ENCODE assay signal across 21 cellular contexts in the genomic region with DNA sequence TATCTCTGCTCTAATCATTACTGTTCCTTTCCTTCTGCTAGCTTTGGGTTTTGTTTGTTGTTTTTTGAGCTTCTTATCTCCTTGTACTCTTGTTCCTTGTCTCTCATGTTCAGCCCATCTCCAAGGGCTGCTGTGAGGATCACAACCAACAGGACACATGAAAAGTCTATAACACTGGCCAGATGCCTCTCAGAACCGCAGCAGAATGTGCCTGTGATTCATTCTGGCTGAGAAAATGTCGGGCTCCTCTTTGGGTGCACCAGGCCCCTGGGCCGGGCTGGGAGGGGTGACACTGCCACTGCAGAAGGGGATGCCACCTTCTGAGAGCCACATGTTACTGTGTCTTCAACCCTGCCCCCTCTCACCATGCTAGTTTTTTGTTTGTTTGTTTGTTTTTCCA. TPM values are rescaled to one million over a fixed set of nuclear protein-coding genes. Genes with fewer than 3 reads are reported as not detected.
A peak's percentile ranks its signal among the peaks of the same experiment; 100 is the strongest.
DNase-seq lines count a peak whose midpoint lies in the region; ATAC-seq, FAIRE-seq and TF ChIP-seq lines count a peak whose summit lies in the region.
"Had no signal": no experiment of that assay in that cellular context is flagged by ENCODE, and none has a peak within 500 bp of the region (broad histone marks: within the 10 kb centered on the region; RNA-seq: fewer than 3 reads in every experiment).

No MANE protein-coding gene starts in this region.

- no peak overlapping the region for H3K9ac ChIP-seq in BLaER1 treated with 17β-estradiol and CSF1 and Interleukin-3, amounts not matched to agents 10 nM and 100 nM

- no peaks in the 10 kb centered on the region for H3K36me3 ChIP-seq in BLaER1 treated with 17β-estradiol and CSF1 and Interleukin-3, amounts not matched to agents 10 nM and 100 nM
- H3K36me3 ChIP-seq in osteoblast (ENCODE audit: insufficient read depth, low read length): no peaks in the 10 kb centered on the region

- H4K20me1 ChIP-seq in BLaER1 treated with 17β-estradiol and CSF1 and Interleukin-3, amounts not matched to agents 10 nM and 100 nM: 0 out of 22 replicates have a peak, but pooled peaks cover 0 to 7% (median 0%) of the 10 kb centered on the region in 11 experiments
- H4K20me1 ChIP-seq in osteoblast (ENCODE audit: insufficient read depth, low read length): no peaks in the 10 kb centered on the region

- H3K79me2 ChIP-seq in osteoblast (ENCODE audit: insufficient read depth, low read length): no peaks in the 10 kb centered on the region

- H3K27me3 ChIP-seq in BLaER1 treated with 17β-estradiol and CSF1 and Interleukin-3, amounts not matched to agents 10 nM and 100 nM: peaks cover 0 to 10% (median 0%) of the 10 kb centered on the region in 11 experiments; a peak in 3 of 22 replicates
- H3K27me3 ChIP-seq in osteoblast (ENCODE audit: insufficient read depth, low read length): no peaks in the 10 kb centered on the region

- peaks cover 48 to 89% (median 73%) of the 10 kb centered on the region in 10 experiments for H3K4me1 ChIP-seq in BLaER1 treated with 17β-estradiol and CSF1 and Interleukin-3, amounts not matched to agents 10 nM and 100 nM
- H3K4me1 ChIP-seq in osteoblast (ENCODE audit: insufficient read depth, low read length): no peaks in the 10 kb centered on the region
- H3K4me1 ChIP-seq: A549 had no signal

- TF ChIP-seq CTCF in osteoblast (IDR thresholded peaks at IDR 0.05; ENCODE audit: extremely low read depth, low read depth, low read length) (no peak), D721Med (IDR thresholded peaks at IDR 0.05; ENCODE audit: insufficient read depth, missing control alignments) (no peak)

- ATAC-seq in HG03520 (IDR thresholded peaks at IDR 0.05; ENCODE audit: unreplicated experiment): no peak
- ATAC-seq: A549, HCT116 had no signal

- no peak overlapping the region for H3K27ac ChIP-seq in BLaER1 treated with 17β-estradiol and CSF1 and Interleukin-3, amounts not matched to agents 10 nM and 100 nM
- H3K27ac ChIP-seq in osteoblast (ENCODE audit: low read depth, low read length): no peak overlapping the region
- H3K27ac ChIP-seq: A549, RWPE1 had no signal

- FAIRE-seq in D721Med (lab: Jason Lieb, UNC): no peak
- FAIRE-seq: A549, GM12892, GM19239 had no signal

- H3K4me3 ChIP-seq in BLaER1 treated with 17β-estradiol and CSF1 and Interleukin-3, amounts not matched to agents 10 nM and 100 nM: no peak overlapping the region
- H3K4me3 ChIP-seq in osteoblast (ENCODE audit: insufficient read depth, low read length): no peak overlapping the region
- H3K4me3 ChIP-seq: A549 had no signal

- DNase-seq in amniotic epithelial cell (ENCODE audit: low read depth): peak; percentile 87
- DNase-seq in hepatic stellate cell (ENCODE audit: low spot score): peak; percentile 61
- peak; percentile 63 for DNase-seq in osteoblast (ENCODE audit: insufficient read length, low spot score, missing footprints)
- DNase-seq in D721Med (ENCODE audit: insufficient read length, low spot score): no peak
- no peak for DNase-seq in epidermal melanocyte (ENCODE audit: insufficient read length, low spot score)
- DNase-seq in activated CD4-positive, alpha-beta T cell treated with anti-CD3 and anti-CD28 coated beads for 48 hours: no peak
- DNase-seq: Calu3; CD4-positive, CD25-positive, alpha-beta regulatory T cell; DMS79 treated with DMSO at 0.1 percent for 48 hours; GDM1; NCI-H146; NCI-H69; NK-92 treated with Interleukin-12 subunit alpha and Interleukin-12 subunit beta, amount 100 ng/mL, for 24 hours; OCI-M1 had no signal

- no peak overlapping the region for H2AFZ ChIP-seq in osteoblast (ENCODE audit: low read length)

- peaks cover 0 to 10% (median 0%) of the 10 kb centered on the region in 11 experiments; a peak in 3 of 22 replicates for H3K9me3 ChIP-seq in BLaER1 treated with 17β-estradiol and CSF1 and Interleukin-3, amounts not matched to agents 10 nM and 100 nM (replicated peaks in 1 of 11)
- H3K9me3 ChIP-seq in osteoblast (ENCODE audit: low read depth, low read length): no peaks in the 10 kb centered on the region
- H3K9me3 ChIP-seq: A549 had no signal

- peak overlapping the region in 9 of 11 experiments; percentile 32 to 94 (median 81); a peak in 15 of 22 replicates for H3K4me2 ChIP-seq in BLaER1 treated with 17β-estradiol and CSF1 and Interleukin-3, amounts not matched to agents 10 nM and 100 nM
- no peak overlapping the region for H3K4me2 ChIP-seq in osteoblast (ENCODE audit: insufficient read depth, low read length)
- H3K4me2 ChIP-seq: A549 had no signal

RNA-seq across cellular contexts. Expression of a gene that starts 48.0 kb away (rescaled TPM):
- total RNA-seq in osteoblast: 7.1 and 7.6 TPM in 2 replicates

Comparison
In these comparisons a context has a peak if more than half of its experiments do, and no peak if none do; other contexts are left out.
1. DNase-seq: peak in amniotic epithelial cell (single experiment), hepatic stellate cell (single experiment) and osteoblast (single experiment); none in D721Med (single experiment), epidermal melanocyte (single experiment) and activated CD4-positive, alpha-beta T cell treated with anti-CD3 and anti-CD28 coated beads for 48 hours (single experiment).